ENCODE assay signal across 11 cellular contexts in the genomic region with DNA sequence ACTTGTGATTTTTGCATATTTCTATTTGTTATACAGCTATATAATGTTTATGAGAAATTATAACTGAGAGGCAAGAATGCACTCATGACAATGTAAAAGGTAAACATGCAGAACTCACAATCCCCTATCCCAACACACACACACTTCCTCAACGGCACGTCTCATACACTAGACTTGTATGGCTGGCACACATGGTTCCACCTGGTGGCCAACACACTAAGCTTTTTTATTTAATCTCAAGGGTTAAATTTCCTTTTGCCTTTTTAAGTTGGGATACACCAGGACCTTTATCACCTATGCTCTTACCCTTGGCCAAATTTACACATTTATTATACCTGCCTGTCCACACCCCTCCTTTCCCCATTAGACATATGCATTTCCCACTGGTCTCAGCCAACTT.
"Had no signal": no experiment of that assay in that cellular context is flagged by ENCODE, and none has a peak within 500 bp of the region (broad histone marks: within the 10 kb centered on the region; RNA-seq: fewer than 3 reads in every experiment).

No MANE protein-coding gene starts in this region.

- H3K27me3 ChIP-seq: colonic mucosa, left lung, pancreas, thyroid gland had no signal

- H3K4me3 ChIP-seq: colonic mucosa, left lung, pancreas, skin epidermis, thyroid gland had no signal

- H3K4me1 ChIP-seq: colonic mucosa, left lung, pancreas had no signal

- ATAC-seq: activated CD4-positive, alpha-beta T cell treated with anti-CD3 and anti-CD28 coated beads for 36 hours; left lung; pancreas had no signal

- DNase-seq: activated CD4-positive, alpha-beta memory T cell treated with anti-CD3 and anti-CD28 coated beads, Interleukin-2, amount 10 ng/mL, durations not matched to agents 7 days and 5 days; activated CD4-positive, alpha-beta T cell treated with anti-CD3 and anti-CD28 coated beads for 36 hours; aorta; colonic mucosa; left lung; pancreas; retina; WERI-Rb-1 had no signal

- H3K36me3 ChIP-seq: colonic mucosa, left lung, pancreas, thyroid gland had no signal

- H3K9me3 ChIP-seq: colonic mucosa, pancreas, thyroid gland had no signal

- H3K27ac ChIP-seq: colonic mucosa, epithelial cell of prostate, left lung, pancreas, skin epidermis, WERI-Rb-1 had no signal
